1 cellular context compared by ENCODE assay signal in the genomic region with DNA sequence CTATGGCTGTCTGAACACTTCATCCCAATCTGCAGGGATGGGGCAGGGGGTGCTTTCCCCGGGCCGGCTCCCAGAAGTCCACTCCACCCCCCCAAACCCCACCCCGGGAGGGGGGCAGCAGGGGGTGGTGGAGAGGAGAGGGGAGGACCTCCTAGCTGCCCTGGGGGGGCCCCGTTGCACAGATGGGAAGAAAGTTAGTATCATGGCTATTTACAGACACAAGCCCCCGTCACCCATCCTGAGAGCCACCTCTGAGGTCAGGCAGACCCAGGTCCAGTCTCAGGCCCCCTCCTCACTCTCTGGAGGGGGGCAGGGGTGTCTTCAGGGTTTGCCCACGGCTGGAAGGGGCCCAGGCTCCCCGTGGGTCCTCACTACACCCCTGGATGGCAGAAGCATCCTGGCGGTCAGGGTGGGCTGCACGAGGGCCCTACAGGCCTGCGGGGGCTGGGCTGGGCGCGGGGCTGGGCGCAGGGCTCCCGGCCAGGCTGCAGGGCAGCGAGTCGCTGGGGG.
TF ChIP-seq lines count a peak whose summit lies in the region.

No MANE protein-coding gene starts in this region.

TF ChIP-seq in GM23338, 12 proteins besides CTCF, POLR2A, EP300 and RAD21 (continued from another document):
- TF ChIP-seq ZNF462 (CRISPR knock-in tag; IDR thresholded peaks at IDR 0.05), result no peak
- TF ChIP-seq JUNB (IDR thresholded peaks at IDR 0.05; ENCODE audit: unreplicated experiment), result no peak
- TF ChIP-seq ZNF331 (CRISPR knock-in tag; IDR thresholded peaks at IDR 0.05; ENCODE audit: low read depth), result no peak
- no peak for TF ChIP-seq ETS1 (IDR thresholded peaks at IDR 0.05)
- no peak for TF ChIP-seq NANOG (IDR thresholded peaks at IDR 0.05; ENCODE audit: borderline replicate concordance)
- no peak for TF ChIP-seq EZH2phosphoT487 (IDR thresholded peaks at IDR 0.05; ENCODE audit: unreplicated experiment)
- TF ChIP-seq POLR2AphosphoS5 (IDR thresholded peaks at IDR 0.05; ENCODE audit: low read depth), result no peak
- no peak for TF ChIP-seq ZNF114 (CRISPR knock-in tag; IDR thresholded peaks at IDR 0.05)
